ENCODE assay signal across 1 cellular context in the genomic region with DNA sequence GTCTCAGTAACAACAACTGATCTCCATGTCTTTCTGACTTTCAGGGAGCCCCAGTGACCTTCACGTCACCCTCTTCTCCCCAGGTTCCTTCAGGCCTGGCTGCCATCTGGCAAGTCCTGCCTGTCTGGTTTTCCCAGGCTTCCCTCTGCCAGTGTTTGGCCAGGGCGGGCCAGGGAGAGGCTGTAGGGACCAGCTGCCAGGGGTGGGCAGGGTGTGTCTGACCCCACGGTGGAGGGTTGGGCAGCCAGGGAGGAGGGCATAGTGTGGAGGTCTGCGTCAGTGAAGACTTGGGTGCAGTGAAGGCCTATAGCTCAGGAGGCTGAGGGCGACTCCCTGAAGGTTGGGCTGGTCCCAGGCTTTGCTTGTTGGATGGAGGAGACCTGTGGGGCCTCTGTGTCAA.
TF ChIP-seq lines count a peak whose summit lies in the region.

No MANE protein-coding gene starts in this region.

TF ChIP-seq in H1, 55 proteins besides CTCF, POLR2A, EP300 and RAD21:
- no peak for TF ChIP-seq BRCA1 (IDR thresholded peaks at IDR 0.05; ENCODE audit: low read depth, low read length)
